Comparison of ENCODE assay signal across 1 cellular context in genomic region chr14:71521238-71521637, GRCh38.
TF ChIP-seq lines count a peak whose summit lies in the region.

No MANE protein-coding gene starts in this region.

TF ChIP-seq in GM23338, 12 proteins besides CTCF, POLR2A, EP300 and RAD21:
- TF ChIP-seq ZNF462 (CRISPR knock-in tag; IDR thresholded peaks at IDR 0.05), result no peak
- TF ChIP-seq STAT1 (IDR thresholded peaks at IDR 0.05; ENCODE audit: unreplicated experiment), result no peak
- no peak for TF ChIP-seq JUNB (IDR thresholded peaks at IDR 0.05; ENCODE audit: unreplicated experiment)
- no peak for TF ChIP-seq NANOG (IDR thresholded peaks at IDR 0.05; ENCODE audit: borderline replicate concordance)
- no peak for TF ChIP-seq EZH2phosphoT487 (IDR thresholded peaks at IDR 0.05; ENCODE audit: unreplicated experiment)
- no peak for TF ChIP-seq EZH2 (IDR thresholded peaks at IDR 0.05; ENCODE audit: low read depth, unreplicated experiment)
- no peak for TF ChIP-seq REST (IDR thresholded peaks at IDR 0.05; ENCODE audit: unreplicated experiment)
- no peak for TF ChIP-seq ETS1 (IDR thresholded peaks at IDR 0.05)
- no peak for TF ChIP-seq ZNF114 (CRISPR knock-in tag; IDR thresholded peaks at IDR 0.05)
- TF ChIP-seq CREB1 (CRISPR knock-in tag; IDR thresholded peaks at IDR 0.05; ENCODE audit: low read depth), result no peak
